Comparison of ENCODE assay signal across 9 cellular contexts in the genomic region with DNA sequence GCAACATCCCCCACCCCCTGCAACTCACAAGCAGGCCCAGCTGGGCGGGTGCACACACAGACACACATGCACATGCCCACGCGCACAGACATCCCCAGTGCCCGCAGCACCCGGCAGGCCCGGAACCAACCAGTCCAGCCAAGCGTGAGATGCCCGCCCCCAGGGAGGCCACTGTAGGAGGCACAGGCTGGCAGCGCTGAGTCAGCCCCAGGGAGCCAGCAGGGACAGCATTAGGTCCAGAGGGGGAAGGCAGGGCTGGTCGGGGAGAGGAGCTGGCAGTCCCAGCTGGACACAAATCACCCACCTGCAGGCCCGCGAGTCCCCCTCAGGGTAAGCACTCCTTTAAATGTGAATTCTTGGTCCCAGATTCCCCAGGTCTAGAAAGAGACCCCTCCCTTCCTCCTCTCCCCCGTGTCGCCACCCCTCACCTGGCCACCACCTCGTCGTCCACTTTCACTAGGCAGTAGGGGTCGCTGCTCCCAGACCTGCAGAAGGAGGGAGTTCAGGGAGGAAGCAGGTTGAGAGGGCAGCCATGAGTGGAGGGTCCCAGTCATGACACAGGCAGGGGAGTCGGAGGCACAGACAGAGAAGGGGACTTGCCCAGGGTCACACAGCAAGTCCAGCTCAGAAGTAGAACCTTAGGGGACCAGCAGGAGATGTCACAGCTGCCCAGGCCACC. TPM values are rescaled to one million over a fixed set of nuclear protein-coding genes. Genes with fewer than 3 reads are reported as not detected.
DNase-seq lines count a peak whose midpoint lies in the region; ATAC-seq and TF ChIP-seq lines count a peak whose summit lies in the region.
"Had no signal": no experiment of that assay in that cellular context is flagged by ENCODE, and none has a peak within 500 bp of the region (broad histone marks: within the 10 kb centered on the region; RNA-seq: fewer than 3 reads in every experiment).

No MANE protein-coding gene starts in this region.

- peaks cover 22% of the 10 kb centered on the region for H3K27me3 Mint-ChIP-seq in osteocyte (ENCODE audit: unreplicated experiment)

- no peak overlapping the region for H2AFZ ChIP-seq in DND-41 (ENCODE audit: low read depth, low read length)

- no peaks in the 10 kb centered on the region for H3K79me2 ChIP-seq in DND-41 (ENCODE audit: insufficient read depth, low read length)

- WGBS in ovary, 3 donors: 46 to 51% (median 49%) methylated on average over 18 of the region's 18 CpGs

- H3K36me3 ChIP-seq in DND-41 (ENCODE audit: insufficient read depth, low read length) (no peaks in the 10 kb centered on the region), ovary (no peaks in the 10 kb centered on the region)

- ATAC-seq in DND-41 (ENCODE audit: insufficient read depth, low read depth) (no peak), HG02588 (IDR thresholded peaks at IDR 0.05; ENCODE audit: unreplicated experiment) (no peak), HG03108 (IDR thresholded peaks at IDR 0.05; ENCODE audit: unreplicated experiment) (no peak)

- H3K4me1 Mint-ChIP-seq in osteocyte (ENCODE audit: unreplicated experiment): no peaks in the 10 kb centered on the region

- H3K4me2 ChIP-seq in DND-41 (ENCODE audit: insufficient read depth, low read length): no peak overlapping the region

- no peak overlapping the region for H3K27ac Mint-ChIP-seq in osteocyte (ENCODE audit: unreplicated experiment)

- DNase-seq in DND-41 (no peak), NCI-H2107 treated with DMSO at 0.1 percent for 48 hours (lab: John Stamatoyannopoulos, UW; ENCODE audit: unreplicated experiment) (peak; percentile 57), osteocyte (ENCODE audit: extremely low spot score, unreplicated experiment) (no peak), ovary (no peak), OCI-M1 (lab: John Stamatoyannopoulos, UW) (no peak)
- DNase-seq: activated effector memory CD4-positive, alpha-beta T cell treated with Interleukin-2 at 50 U/mL for 16 hours had no signal

- no peak for TF ChIP-seq POLR2A in ovary (IDR thresholded peaks at IDR 0.05)

- H3K9ac ChIP-seq in DND-41 (ENCODE audit: low read depth, low read length): no peak overlapping the region

- H3K4me3 ChIP-seq in DND-41 (ENCODE audit: low read depth in 1 of 2, low read length in 2 of 2) (no peak overlapping the region), ovary (no peak overlapping the region)

- H3K27ac ChIP-seq in DND-41 (ENCODE audit: low read length) (no peak overlapping the region), cingulate gyrus (ENCODE audit: low read depth, low read length) (peak overlapping the region; percentile 83), ovary (no peak overlapping the region)

- no peaks in the 10 kb centered on the region for H3K27me3 ChIP-seq in DND-41 (ENCODE audit: insufficient read depth, low read length, poor library complexity)
- H3K27me3 ChIP-seq in ovary: no peaks in the 10 kb centered on the region

- H3K4me3 Mint-ChIP-seq in osteocyte (ENCODE audit: unreplicated experiment): no peak overlapping the region

- H3K9me3 Mint-ChIP-seq in osteocyte (ENCODE audit: unreplicated experiment): no peaks in the 10 kb centered on the region

- H3K4me1 ChIP-seq in DND-41 (ENCODE audit: insufficient read depth, low read length): peaks cover 18% of the 10 kb centered on the region
- H3K4me1 ChIP-seq in ovary (ENCODE audit: insufficient read depth): no peaks in the 10 kb centered on the region

- intact Hi-C loops in ovary (cut with DNase I): no loop called here

- H3K36me3 Mint-ChIP-seq in osteocyte (ENCODE audit: unreplicated experiment): no peaks in the 10 kb centered on the region

- no peak for TF ChIP-seq EP300 in ovary (IDR thresholded peaks at IDR 0.05)

- TF ChIP-seq CTCF in DND-41 (IDR thresholded peaks at IDR 0.05; ENCODE audit: borderline replicate concordance, extremely low read depth, low read length, poor library complexity, severe bottlenecking) (peak; percentile 14), osteocyte (IDR thresholded peaks at IDR 0.05) (peak; percentile 5), ovary (IDR thresholded peaks at IDR 0.05) (no peak)

- no peaks in the 10 kb centered on the region for H4K20me1 ChIP-seq in DND-41 (ENCODE audit: insufficient read depth, low read length)

- H3K9me3 ChIP-seq in DND-41 (ENCODE audit: insufficient read depth, low read length, severe bottlenecking): no peaks in the 10 kb centered on the region
- no peaks in the 10 kb centered on the region for H3K9me3 ChIP-seq in ovary

RNA-seq across cellular contexts. Expression of a gene that starts 5.0 kb away (rescaled TPM):
- not detected in 2 replicates for total RNA-seq in osteocyte
- total RNA-seq in ovary: 1 to 10 TPM in 4 of 7 donors, under 1 TPM in 1, not detected in 2; 0.36 to 5.1 (median 1.3) TPM
- under 1 TPM; 0.05 to 0.42 TPM for polyA plus RNA-seq in ovary

RNA-seq across cellular contexts. Expression of a gene that starts 18.9 kb away (rescaled TPM):
- total RNA-seq in osteocyte (not detected in 2 replicates), ovary (10 to 100 TPM in 1 of 7 donors, 1 to 10 TPM in 3, under 1 TPM in 1, not detected in 2; 0.72 to 38.3 (median 1.6) TPM)
- polyA plus RNA-seq in ovary: under 1 TPM in 1 of 2 donors, not detected in 1; 0.15 TPM

RNA-seq across cellular contexts. Expression of a gene that starts 54.7 kb away (rescaled TPM):
- total RNA-seq in osteocyte: 52.8 and 52.9 TPM in 2 replicates
- total RNA-seq in ovary: 10 to 100 TPM; 54.0 to 77.5 (median 71.4) TPM
- 10 to 100 TPM; 10.8 to 42.4 TPM for polyA plus RNA-seq in ovary

RNA-seq across cellular contexts. Expression of a gene that starts 54.9 kb away (rescaled TPM):
- total RNA-seq in osteocyte (19.9 and 20.5 TPM in 2 replicates), ovary (10 to 100 TPM; 13.6 to 19.4 (median 15.4) TPM)
- polyA plus RNA-seq in ovary: 10 to 100 TPM in 1 of 2 donors, 1 to 10 TPM in 1; 6.8 to 11.0 TPM

Comparison
In these comparisons a context has a peak if more than half of its experiments do, and no peak if none do; other contexts are left out.
1. CTCF ChIP-seq: peak in DND-41 (single experiment) and osteocyte (single experiment); none in ovary (0 of 3).